Comparison of ENCODE assay signal across 8 cellular contexts in genomic region chr13:48235100-48235813, GRCh38. TPM values are rescaled to one million over a fixed set of nuclear protein-coding genes. Genes with fewer than 3 reads are reported as not detected.
A peak's percentile ranks its signal among the peaks of the same experiment; 100 is the strongest.
DNase-seq lines count a peak whose midpoint lies in the region; ATAC-seq, FAIRE-seq and TF ChIP-seq lines count a peak whose summit lies in the region.

No MANE protein-coding gene starts in this region.

- H3K4me1 ChIP-seq in A549 (peaks cover 49% of the 10 kb centered on the region), endothelial cell of umbilical vein (ENCODE audit: control insufficient read depth, extremely low read depth, insufficient read depth, low read length) (peaks cover 45% of the 10 kb centered on the region)

- H2AFZ ChIP-seq in endothelial cell of umbilical vein (ENCODE audit: low read depth, low read length): peak overlapping the region; percentile 29

- dilution Hi-C loops in endothelial cell of umbilical vein (cut with MboI; ENCODE audit: extremely low pct_ligation_motif_present, low sequenced_read_pairs): no loop called here

- TF ChIP-seq RAD21 in A549 (conservative IDR thresholded peaks at IDR 0.05 in 1 of 2, IDR thresholded peaks at IDR 0.05 in 1 of 2): no peak

- peaks cover 2% of the 10 kb centered on the region for H4K20me1 ChIP-seq in endothelial cell of umbilical vein (replicated peaks; ENCODE audit: control insufficient read depth, extremely low read depth, insufficient read depth, low read length)

- H3K4me2 ChIP-seq in A549: peak overlapping the region; percentile 95
- peak overlapping the region; percentile 98 for H3K4me2 ChIP-seq in endothelial cell of umbilical vein (ENCODE audit: insufficient read depth, low read length)

- CTCF ChIA-PET in A549 (lab: Yijun Ruan, JAX) (interaction anchor here (1.1 to 1.8 kb wide), 2 partner anchors 108 to 345 kb away, joined by 3 to 6 read pairs; no protein-coding TSS in a partner anchor), GM10248 (lab: Yijun Ruan, JAX) (interaction anchor here (0.9 to 1.5 kb wide), 5 partner anchors 9 to 109 kb away, joined by 3 to 4 read pairs (median 3); no protein-coding TSS in a partner anchor), endothelial cell of umbilical vein (lab: Charles Lee) (interaction anchor here (1.2 to 2.2 kb wide), 7 partner anchors 22 to 533 kb away, joined by 3 to 14 read pairs (median 6); partner anchors contain the start of genes MED4 and NUDT15)

- peaks cover 0 to 2% of the 10 kb centered on the region in 2 experiments for H3K27me3 ChIP-seq in endothelial cell of umbilical vein (ENCODE audit: control insufficient read depth in 2 of 2, insufficient read depth in 2 of 2, low read length in 2 of 2)

- POLR2A ChIA-PET in A549 (lab: Yijun Ruan, JAX) (no interaction called here), GM10248 (lab: Yijun Ruan, JAX) (no interaction called here), endothelial cell of umbilical vein (lab: Charles Lee) (interaction anchor here (0.6 to 1.4 kb wide), 3 partner anchors 37 to 140 kb away, joined by 3 to 5 read pairs (median 3); partner anchors contain the start of gene MED4)

- H3K36me3 ChIP-seq in endothelial cell of umbilical vein (ENCODE audit: control insufficient read depth in 2 of 2, extremely low read depth in 1 of 2, insufficient read depth in 2 of 2, low read length in 2 of 2): peaks cover 0 to 2% of the 10 kb centered on the region in 2 experiments

- H3K9me1 ChIP-seq in endothelial cell of umbilical vein (replicated peaks; ENCODE audit: control insufficient read depth, extremely low read depth, insufficient read depth, low read length): no peaks in the 10 kb centered on the region

- no peak overlapping the region for H3K4me3 ChIP-seq in A549
- peak overlapping the region; percentile 28 to 95 (median 37) for H3K4me3 ChIP-seq in endothelial cell of umbilical vein (replicated peaks in 1 of 3; ENCODE audit: insufficient read depth in 1 of 3, low read depth in 1 of 3, low read length in 3 of 3)

- WGBS in A549 (ENCODE audit: missing lambda C conversion rate): 77% methylated on average over 9 of the region's 9 CpGs

- H3K27ac ChIP-seq in A549 (no peak overlapping the region; a peak in 1 of 6 replicates), endothelial cell of umbilical vein (ENCODE audit: insufficient read depth, low read depth, low read length) (peak overlapping the region; percentile 60)

- TF ChIP-seq CTCF in A549 (IDR thresholded peaks at IDR 0.05) (no peak), GM10248 (IDR thresholded peaks at IDR 0.05; ENCODE audit: control extremely low read depth, extremely low read depth, low read depth, missing control alignments) (no peak), endothelial cell of umbilical vein (IDR thresholded peaks at IDR 0.05; ENCODE audit: extremely low read depth in 1 of 2, insufficient read depth in 1 of 2, low read depth in 1 of 2, low read length in 2 of 2) (no peak), D721Med (IDR thresholded peaks at IDR 0.05; ENCODE audit: insufficient read depth, missing control alignments) (no peak)

- no peak for FAIRE-seq in A549 (lab: Jason Lieb, UNC)
- FAIRE-seq in endothelial cell of umbilical vein (lab: Jason Lieb, UNC): no peak
- FAIRE-seq in D721Med (lab: Jason Lieb, UNC): no peak

- H3K79me2 ChIP-seq in endothelial cell of umbilical vein (ENCODE audit: control insufficient read depth, insufficient read depth, low read length): peaks cover 57% of the 10 kb centered on the region

- intact Hi-C loops in endothelial cell of umbilical vein (cut with micrococcal nuclease): loop anchor here (2.0 to 5.0 kb wide), 3 partner anchors 124 to 532 kb away; partner anchors contain the start of gene LPAR6

- peak overlapping the region; percentile 98 for H3K9ac ChIP-seq in endothelial cell of umbilical vein (replicated peaks; ENCODE audit: extremely low read depth, insufficient read depth, low read length)

- ATAC-seq in A549 (no peak), HG03060 (IDR thresholded peaks at IDR 0.05; ENCODE audit: low read depth, unreplicated experiment) (peak; percentile 76), HG03521 (IDR thresholded peaks at IDR 0.05; ENCODE audit: unreplicated experiment) (no peak)

- TF ChIP-seq EP300 in A549 (IDR thresholded peaks at IDR 0.05): no peak

- BruUV-seq in endothelial cell of umbilical vein (replicated peaks; lab: Mats Ljungman, UMichigan): TSS peak; percentile 23

- DNase-seq in A549 (ENCODE audit: low read depth in 1 of 2, low spot score in 1 of 2) (no peak), GM10248 (ENCODE audit: extremely low spot score) (peak; percentile 21), SKM-1 treated with dmso at 0.1 percent for 144 hours (lab: John Stamatoyannopoulos, UW; ENCODE audit: unreplicated experiment) (peak; percentile 51), endothelial cell of umbilical vein (ENCODE audit: low read depth, low spot score) (peak; percentile 61), myocyte (ENCODE audit: low read depth) (peak; percentile 38), D721Med (ENCODE audit: insufficient read length, low spot score) (no peak)

- TF ChIP-seq POLR2A in A549 (IDR thresholded peaks at IDR 0.05; ENCODE audit: low read length): no peak
- no peak for TF ChIP-seq POLR2A in endothelial cell of umbilical vein (IDR thresholded peaks at IDR 0.05; ENCODE audit: low read depth, low read length)

- H3K9me3 ChIP-seq in A549: no peaks in the 10 kb centered on the region
- H3K9me3 ChIP-seq in endothelial cell of umbilical vein (replicated peaks; ENCODE audit: control insufficient read depth, insufficient read depth, low read length): no peaks in the 10 kb centered on the region

TF ChIP-seq in A549, 52 proteins besides CTCF, POLR2A, EP300 and RAD21 (continues in another document):
- TF ChIP-seq CHD2 (IDR thresholded peaks at IDR 0.05; ENCODE audit: low read length, partially characterized antibody): no peak
- no peak for TF ChIP-seq FOSB (CRISPR knock-in tag; IDR thresholded peaks at IDR 0.05)
- no peak for TF ChIP-seq MYC (IDR thresholded peaks at IDR 0.05; ENCODE audit: borderline replicate concordance, low read length)
- TF ChIP-seq NPAS2 (CRISPR knock-in tag; IDR thresholded peaks at IDR 0.05; ENCODE audit: borderline replicate concordance): no peak
- no peak for TF ChIP-seq ESRRA (IDR thresholded peaks at IDR 0.05; ENCODE audit: borderline replicate concordance, low read length)
- no peak for TF ChIP-seq CEBPB (IDR thresholded peaks at IDR 0.05)
- no peak for TF ChIP-seq KDM1A (IDR thresholded peaks at IDR 0.05; ENCODE audit: low read depth)
- TF ChIP-seq SMC3 (IDR thresholded peaks at IDR 0.05): no peak
- TF ChIP-seq HOXA7 (CRISPR knock-in tag; IDR thresholded peaks at IDR 0.05): no peak
- TF ChIP-seq MAFK (IDR thresholded peaks at IDR 0.05; ENCODE audit: partially characterized antibody): no peak
- TF ChIP-seq HOXB5 (CRISPR knock-in tag; IDR thresholded peaks at IDR 0.05): no peak
- TF ChIP-seq USF2 (IDR thresholded peaks at IDR 0.05): no peak
- TF ChIP-seq NR3C1 (IDR thresholded peaks at IDR 0.05): no peak

TF ChIP-seq in endothelial cell of umbilical vein, 7 proteins besides CTCF, POLR2A, EP300 and RAD21:
- TF ChIP-seq EZH2 (IDR thresholded peaks at IDR 0.05; ENCODE audit: borderline replicate concordance, low read depth, low read length, severe bottlenecking): no peak
- no peak for TF ChIP-seq POLR2AphosphoS5 (IDR thresholded peaks at IDR 0.05; ENCODE audit: insufficient read depth, low read depth, low read length)
- TF ChIP-seq MAX (IDR thresholded peaks at IDR 0.05; ENCODE audit: insufficient read depth, insufficient read length): no peak
- TF ChIP-seq JUN (IDR thresholded peaks at IDR 0.05; ENCODE audit: borderline replicate concordance, insufficient read depth, insufficient read length, low read depth): no peak
- no peak for TF ChIP-seq MYC (IDR thresholded peaks at IDR 0.05; ENCODE audit: low read depth, low read length)
- no peak for TF ChIP-seq FOS (IDR thresholded peaks at IDR 0.05; ENCODE audit: borderline replicate concordance, insufficient read depth, low read length)
- TF ChIP-seq GATA2 (IDR thresholded peaks at IDR 0.05; ENCODE audit: insufficient read depth, insufficient read length, low read depth, low read length): no peak

RNA-seq across cellular contexts. Expression of gene ITM2B, which starts 2.3 kb away (rescaled TPM):
- polyA plus RNA-seq in A549 (2011; rRNA removed) (226 and 234 TPM in 2 replicates), A549 (2017; fragmentation: RNase III; extraction: RNeasy Plus Mini Kit Qiagen cat#74134 plus additional on column Dnase treatment) (94.1 to 116 TPM (median 115 TPM) in 3 replicates), endothelial cell of umbilical vein (150 and 163 TPM in 2 replicates)
- polyA plus RNA-seq in A549 (2012; cell fraction: cytosol; rRNA removed): 57.7 and 60.8 TPM in 2 replicates
- 35.4 and 40.4 TPM in 2 replicates for polyA plus RNA-seq in A549 (2012; cell fraction: nucleus; rRNA removed)
- 23.6 and 23.8 TPM in 2 replicates for polyA minus RNA-seq in A549 (2011; rRNA and poly(A)+ RNA removed)
- total RNA-seq in endothelial cell of umbilical vein (245 and 271 TPM in 2 replicates), myocyte (187 and 214 TPM in 2 replicates)
- polyA plus RNA-seq in endothelial cell of umbilical vein (2011; cell fraction: cytosol; rRNA removed): 195 and 206 TPM in 2 replicates
- polyA plus RNA-seq in endothelial cell of umbilical vein (2011; cell fraction: nucleus; rRNA removed): 85.6 and 109 TPM in 2 replicates
- 210 and 232 TPM in 2 replicates for polyA plus RNA-seq in endothelial cell of umbilical vein (2012)
- 66.5 and 82.9 TPM in 2 replicates for polyA minus RNA-seq in endothelial cell of umbilical vein
- 30.4 TPM for polyA minus RNA-seq in endothelial cell of umbilical vein (2011; cell fraction: cytosol; rRNA and poly(A)+ RNA removed)
- polyA minus RNA-seq in endothelial cell of umbilical vein (2011; cell fraction: nucleus; rRNA and poly(A)+ RNA removed): 20.1 and 33.0 TPM in 2 replicates
- 335 TPM for polyA plus RNA-seq in myocyte (2012)

Comparison
In these comparisons a context has a peak if more than half of its experiments do, and no peak if none do; other contexts are left out.
1. DNase-seq: peak in GM10248 (single experiment), SKM-1 treated with dmso at 0.1 percent for 144 hours (single experiment), endothelial cell of umbilical vein (single experiment) and myocyte (single experiment); none in A549 (0 of 2) and D721Med (single experiment).